15 cellular contexts compared by ENCODE assay signal in the genomic region with DNA sequence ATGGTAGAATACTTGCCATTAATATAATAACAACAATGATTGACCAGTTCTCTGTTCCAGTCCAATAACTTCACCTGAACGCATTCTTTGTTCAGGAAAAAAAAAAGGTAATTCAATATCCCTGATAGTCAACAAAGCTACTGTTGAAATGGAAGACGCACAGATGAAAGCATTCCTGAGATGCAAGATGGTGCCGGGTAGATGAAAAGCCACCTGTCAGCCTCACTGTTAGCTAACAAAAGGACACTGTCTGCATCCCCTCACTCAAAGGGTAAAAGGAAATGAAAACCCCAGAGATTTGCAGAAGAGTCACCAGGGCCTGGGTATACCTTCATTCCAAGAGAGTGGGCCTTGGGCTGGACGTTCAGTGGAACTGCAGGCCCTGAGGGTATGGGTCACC.
"Had no signal": no experiment of that assay in that cellular context is flagged by ENCODE, and none has a peak within 500 bp of the region (broad histone marks: within the 10 kb centered on the region; RNA-seq: fewer than 3 reads in every experiment).

No MANE protein-coding gene starts in this region.

- H3K9me3 Mint-ChIP-seq: activated naive CD4-positive, alpha-beta T cell treated with anti-CD3 and anti-CD28 coated beads, Interleukin-2, amount 50 U/mL, for 72 hours; central memory CD8-positive, alpha-beta T cell had no signal

- H3K4me1 Mint-ChIP-seq: central memory CD8-positive, alpha-beta T cell had no signal

- H3K27ac Mint-ChIP-seq: activated naive CD4-positive, alpha-beta T cell treated with anti-CD3 and anti-CD28 coated beads, Interleukin-2, amount 50 U/mL, for 72 hours had no signal

- DNase-seq: activated CD4-positive, alpha-beta T cell treated with anti-CD3 and anti-CD28 coated beads, Interleukin-2, amount 50 U/mL, for 4 hours; activated CD4-positive, CD25-positive, alpha-beta regulatory T cell treated with anti-CD3 and anti-CD28 coated beads, Interleukin-2, amount 50 U/mL, for 72 hours; activated T-cell treated with anti-CD3 and anti-CD28 coated beads, Interleukin-2, amount 50 U/mL, for 1 hour; amniotic stem cell; body of pancreas; cortex of kidney; effector memory CD4-positive, alpha-beta T cell; hypothalamus; kidney glomerular epithelial cell; stimulated activated CD4-positive, alpha-beta T cell treated with anti-CD3 and anti-CD28 coated beads, Interleukin-4, amount 100 ng/mL, for 1 hour; stimulated activated CD8-positive, alpha-beta memory T cell treated with anti-CD3 and anti-CD28 coated beads, Interleukin-4, amount 100 ng/mL, for 48 hours; stimulated activated naive CD8-positive, alpha-beta T cell treated with anti-CD3 and anti-CD28 coated beads, Interleukin-15, Interleukin-2, amounts not matched to agents 100 U/mL and 50 U/mL, for 24 hours; upper lobe of left lung had no signal

- H3K36me3 Mint-ChIP-seq: activated naive CD4-positive, alpha-beta T cell treated with anti-CD3 and anti-CD28 coated beads, Interleukin-2, amount 50 U/mL, for 72 hours had no signal

- H3K4me3 Mint-ChIP-seq: central memory CD8-positive, alpha-beta T cell had no signal

- ATAC-seq: activated naive CD4-positive, alpha-beta T cell treated with anti-CD3 and anti-CD28 coated beads, Interleukin-2, amount 50 U/mL, for 72 hours; body of pancreas; stimulated activated naive CD8-positive, alpha-beta T cell treated with anti-CD3 and anti-CD28 coated beads, Interleukin-15, Interleukin-2, amounts not matched to agents 100 U/mL and 50 U/mL, for 24 hours had no signal
